ENCODE assay signal across 29 cellular contexts in the genomic region with DNA sequence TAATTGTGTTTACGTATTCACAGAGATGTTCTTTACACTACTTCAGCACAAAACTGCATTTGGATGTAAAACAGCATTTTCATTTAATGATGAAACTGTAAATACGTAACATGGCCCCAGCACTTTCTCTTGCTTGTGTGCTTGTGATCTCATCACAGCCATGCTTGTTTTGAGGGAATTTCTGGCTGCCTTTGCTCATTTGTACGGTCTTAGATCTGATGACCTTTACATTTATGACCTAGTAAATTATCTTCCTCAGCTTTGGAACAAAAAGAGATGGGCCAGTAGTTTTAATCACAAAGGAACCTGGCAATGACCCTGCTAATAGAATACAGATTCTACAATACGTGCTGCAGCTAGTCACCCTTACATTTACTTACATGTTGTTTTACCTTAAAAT.
DNase-seq lines count a peak whose midpoint lies in the region; ATAC-seq and TF ChIP-seq lines count a peak whose summit lies in the region.
"Had no signal": no experiment of that assay in that cellular context is flagged by ENCODE, and none has a peak within 500 bp of the region (broad histone marks: within the 10 kb centered on the region; RNA-seq: fewer than 3 reads in every experiment).

No MANE protein-coding gene starts in this region.

- TF ChIP-seq CTCF in 22Rv1 (IDR thresholded peaks at IDR 0.05): no peak
- TF ChIP-seq CTCF in HCT116 (IDR thresholded peaks at IDR 0.05 in 2 of 3, conservative IDR thresholded peaks at IDR 0.05 in 1 of 3; ENCODE audit: borderline replicate concordance in 1 of 3, insufficient read depth in 1 of 3, low read depth in 2 of 3, low read length in 2 of 3): no peak
- TF ChIP-seq CTCF in brain (conservative IDR thresholded peaks at IDR 0.05): no peak

- H3K27ac ChIP-seq in 22Rv1 (peak overlapping the region; percentile 19; the same call in 1 of the 2 replicates), HCT116 (ENCODE audit: low read depth, low read length) (peak overlapping the region; percentile 76)
- H3K27ac ChIP-seq: cardiac muscle cell, gastrocnemius medialis, left lung, PC-9, psoas muscle had no signal

- POLR2A ChIA-PET in HCT116 (lab: Charles Lee): interaction anchor here (0.8 to 2.1 kb wide), 6 partner anchors 9 to 81 kb away, joined by 3 to 8 read pairs (median 4); no protein-coding TSS in a partner anchor
- POLR2A ChIA-PET in activated CD4-positive, alpha-beta memory T cell treated with anti-CD3 and anti-CD28 coated beads, Interleukin-2, amount 10 ng/mL, durations not matched to agents 7 days and 5 days (lab: Charles Lee): no interaction called here

- H3K9me3 Mint-ChIP-seq in brain: peaks cover 0 to 14% (median 2%) of the 10 kb centered on the region in 5 experiments
- H3K9me3 Mint-ChIP-seq in activated CD4-positive, alpha-beta memory T cell treated with anti-CD3 and anti-CD28 coated beads, Interleukin-2, amount 10 ng/mL, durations not matched to agents 7 days and 5 days: no peaks in the 10 kb centered on the region

- H3K27ac Mint-ChIP-seq in brain: peak overlapping the region in 3 of 5 experiments; percentile 41 to 82 (median 57)
- no peak overlapping the region for H3K27ac Mint-ChIP-seq in activated CD4-positive, alpha-beta memory T cell treated with anti-CD3 and anti-CD28 coated beads, Interleukin-2, amount 10 ng/mL, durations not matched to agents 7 days and 5 days
- H3K27ac Mint-ChIP-seq: effector memory CD8-positive, alpha-beta T cell; immature natural killer cell; stimulated activated naive CD8-positive, alpha-beta T cell treated with anti-CD3 and anti-CD28 coated beads, Interleukin-15, Interleukin-2, amounts not matched to agents 100 ng/mL and 50 ng/mL, for 24 hours; T-helper 2 cell treated with Interferon-gamma antibody and Interleukin-4, amounts not matched to agents 5 μg/mL and 100 μg/mL, for 36 hours had no signal

- H3K79me2 ChIP-seq in HCT116 (ENCODE audit: insufficient read depth, low read length): no peaks in the 10 kb centered on the region

- peak overlapping the region; percentile 20 to 48 for H3K4me3 ChIP-seq in HCT116 (replicated peaks in 1 of 2; ENCODE audit: low read depth in 1 of 2, low read length in 2 of 2)
- H3K4me3 ChIP-seq: A549, cardiac muscle cell, gastrocnemius medialis, left lung, PC-9, psoas muscle had no signal

- peaks cover 72 to 96% of the 10 kb centered on the region in 2 experiments for H3K4me1 ChIP-seq in HCT116 (ENCODE audit: control insufficient read depth in 1 of 2, insufficient read depth in 2 of 2, low read length in 2 of 2)
- H3K4me1 ChIP-seq: BE2C, gastrocnemius medialis, left lung, psoas muscle had no signal

- CTCF ChIA-PET in HCT116 (lab: Charles Lee): interaction anchor here (0.6 kb wide), 1 partner anchor 33 kb away, joined by 4 read pairs; no protein-coding TSS in a partner anchor
- CTCF ChIA-PET in activated CD4-positive, alpha-beta memory T cell treated with anti-CD3 and anti-CD28 coated beads, Interleukin-2, amount 10 ng/mL, durations not matched to agents 7 days and 5 days (lab: Charles Lee): interaction anchor here (0.6 kb wide), 1 partner anchor 1415 kb away, joined by 3 read pairs; no protein-coding TSS in a partner anchor

- no peaks in the 10 kb centered on the region for H3K27me3 Mint-ChIP-seq in brain
- no peaks in the 10 kb centered on the region for H3K27me3 Mint-ChIP-seq in activated CD4-positive, alpha-beta memory T cell treated with anti-CD3 and anti-CD28 coated beads, Interleukin-2, amount 10 ng/mL, durations not matched to agents 7 days and 5 days
- H3K27me3 Mint-ChIP-seq: effector memory CD8-positive, alpha-beta T cell; stimulated activated naive CD8-positive, alpha-beta T cell treated with anti-CD3 and anti-CD28 coated beads, Interleukin-15, Interleukin-2, amounts not matched to agents 100 ng/mL and 50 ng/mL, for 24 hours had no signal

- peak overlapping the region; percentile 62 for H3K9ac ChIP-seq in HCT116 (ENCODE audit: low read length)

- H3K4me1 Mint-ChIP-seq in brain: peaks cover 20% of the 10 kb centered on the region
- no peaks in the 10 kb centered on the region for H3K4me1 Mint-ChIP-seq in activated CD4-positive, alpha-beta memory T cell treated with anti-CD3 and anti-CD28 coated beads, Interleukin-2, amount 10 ng/mL, durations not matched to agents 7 days and 5 days
- H3K4me1 Mint-ChIP-seq: immature natural killer cell had no signal

- peak overlapping the region in 1 of 5 experiments; percentile 17 for H3K4me3 Mint-ChIP-seq in brain
- H3K4me3 Mint-ChIP-seq in activated CD4-positive, alpha-beta memory T cell treated with anti-CD3 and anti-CD28 coated beads, Interleukin-2, amount 10 ng/mL, durations not matched to agents 7 days and 5 days: no peak overlapping the region
- H3K4me3 Mint-ChIP-seq: effector memory CD8-positive, alpha-beta T cell; immature natural killer cell; stimulated activated naive CD8-positive, alpha-beta T cell treated with anti-CD3 and anti-CD28 coated beads, Interleukin-15, Interleukin-2, amounts not matched to agents 100 ng/mL and 50 ng/mL, for 24 hours; T-helper 2 cell treated with Interferon-gamma antibody and Interleukin-4, amounts not matched to agents 5 μg/mL and 100 μg/mL, for 36 hours had no signal

- BruUV-seq in HCT116 (replicated peaks; lab: Mats Ljungman, UMichigan): no TSS peak

- H3K4me2 ChIP-seq in HCT116 (ENCODE audit: low read length): peak overlapping the region; percentile 82
- H3K4me2 ChIP-seq: A549, PC-9 had no signal

- intact Hi-C loops in HCT116 (cut with micrococcal nuclease): loop anchor here (2.0 to 5.0 kb wide), 2 partner anchors 42 to 80 kb away; no protein-coding TSS in a partner anchor

- H3K27me3 ChIP-seq in HCT116 (ENCODE audit: insufficient read depth, low read length): no peaks in the 10 kb centered on the region
- H3K27me3 ChIP-seq: BE2C, cardiac muscle cell, gastrocnemius medialis, left lung had no signal

- TF ChIP-seq POLR2A in HCT116 (IDR thresholded peaks at IDR 0.05; ENCODE audit: borderline replicate concordance, extremely low read depth, insufficient read depth, insufficient read length): no peak

- no peaks in the 10 kb centered on the region for H3K9me2 ChIP-seq in HCT116 (ENCODE audit: insufficient read depth)

- TF ChIP-seq RAD21 in HCT116 (IDR thresholded peaks at IDR 0.05; ENCODE audit: low read depth): no peak

- no peaks in the 10 kb centered on the region for H3K9me3 ChIP-seq in HCT116 (ENCODE audit: control insufficient read depth in 1 of 2, insufficient read depth in 1 of 2, low read depth in 1 of 2, low read length in 2 of 2)
- H3K9me3 ChIP-seq: A549, BE2C, gastrocnemius medialis, left lung, psoas muscle had no signal

- no peaks in the 10 kb centered on the region for H3K36me3 Mint-ChIP-seq in brain
- H3K36me3 Mint-ChIP-seq in activated CD4-positive, alpha-beta memory T cell treated with anti-CD3 and anti-CD28 coated beads, Interleukin-2, amount 10 ng/mL, durations not matched to agents 7 days and 5 days (ENCODE audit: low read depth): no peaks in the 10 kb centered on the region
- H3K36me3 Mint-ChIP-seq: immature natural killer cell had no signal

- no peak for DNase-seq in HCT116 (ENCODE audit: low read depth, low spot score)
- DNase-seq in left kidney (ENCODE audit: low read depth, low spot score): peak; percentile 69
- DNase-seq in hypothalamus (lab: John Stamatoyannopoulos, UW): no peak
- DNase-seq in NCI-H510A treated with DMSO at 0.1 percent for 48 hours (lab: John Stamatoyannopoulos, UW): no peak
- DNase-seq in activated CD4-positive, alpha-beta memory T cell treated with anti-CD3 and anti-CD28 coated beads, Interleukin-2, amount 10 ng/mL, durations not matched to agents 7 days and 5 days: no peak
- DNase-seq: activated naive CD4-positive, alpha-beta T cell treated with anti-CD3 and anti-CD28 coated beads, Interleukin-2, amount 50 U/mL, for 16 hours; BE2C; cortex of kidney; DMS53; effector memory CD8-positive, alpha-beta T cell; gastrocnemius medialis; HCEC 1CT; immature natural killer cell; left lung; NCI-H1048; NCI-H187; NCI-H524 treated with DMSO at 0.1 percent for 48 hours; nucleus accumbens; PC-9; psoas muscle; Right ventricle myocardium superior had no signal

- no peaks in the 10 kb centered on the region for H4K20me1 ChIP-seq in HCT116 (ENCODE audit: insufficient read depth)

- RAD21 ChIA-PET in HCT116 (lab: Charles Lee; ENCODE audit: low non-redundant PET in 1 of 2, low total read pairs in 2 of 2, uncharacterized antibody in 2 of 2, unreplicated experiment in 2 of 2): interaction anchor here in 1 of 2 experiments (0.6 to 0.9 kb wide), 2 partner anchors 33 to 69 kb away, joined by 3 read pairs; no protein-coding TSS in a partner anchor

- 0 out of 2 replicates have a peak, but pooled peaks have one; percentile 8 for ATAC-seq in HCT116
- ATAC-seq in GM21515 (IDR thresholded peaks at IDR 0.05; ENCODE audit: unreplicated experiment): no peak
- ATAC-seq: A549; effector memory CD8-positive, alpha-beta T cell; esophagus mucosa; gastrocnemius medialis; left lung; psoas muscle had no signal

- H2AFZ ChIP-seq in HCT116 (ENCODE audit: low read depth, low read length, poor library complexity, severe bottlenecking): peak overlapping the region; percentile 43
- H2AFZ ChIP-seq: PC-9 had no signal

- no peaks in the 10 kb centered on the region for H3K36me3 ChIP-seq in HCT116 (ENCODE audit: control insufficient read depth in 1 of 2, insufficient read depth in 2 of 2, low read length in 2 of 2)
- H3K36me3 ChIP-seq: BE2C, cardiac muscle cell, gastrocnemius medialis, left lung had no signal

TF ChIP-seq in HCT116, 20 proteins besides CTCF, POLR2A, EP300 and RAD21 (continues in another document):
- TF ChIP-seq EGR1 (IDR thresholded peaks at IDR 0.05; ENCODE audit: low read depth): 0 out of 2 replicates have a peak, but pooled peaks have one; percentile 5
- no peak for TF ChIP-seq FOSL1 (IDR thresholded peaks at IDR 0.05; ENCODE audit: low read depth)
- TF ChIP-seq CBX3 (IDR thresholded peaks at IDR 0.05; ENCODE audit: low read depth): no peak; the same call in 1 of the 2 replicates
- TF ChIP-seq TCF7L2 (IDR thresholded peaks at IDR 0.05; ENCODE audit: borderline replicate concordance, extremely low read depth, insufficient read depth, insufficient read length): no peak
